Comparison of ENCODE assay signal across 25 cellular contexts in genomic region chr2:225590932-225591331, GRCh38.
"Had no signal": no experiment of that assay in that cellular context is flagged by ENCODE, and none has a peak within 500 bp of the region (broad histone marks: within the 10 kb centered on the region; RNA-seq: fewer than 3 reads in every experiment).

No MANE protein-coding gene starts in this region.

- FAIRE-seq: endothelial cell of umbilical vein, islet of Langerhans had no signal

- H3K27ac ChIP-seq: dorsolateral prefrontal cortex, gastrocnemius medialis, heart left ventricle, hepatocyte, left lung, ovary, psoas muscle, skin epidermis, spleen, thyroid gland had no signal

- ATAC-seq: gastrocnemius medialis; heart left ventricle; left cardiac atrium; left lung; naive thymus-derived CD4-positive, alpha-beta T cell; psoas muscle; right cardiac atrium; stimulated activated naive CD8-positive, alpha-beta T cell treated with anti-CD3 and anti-CD28 coated beads, Interleukin-15, amount 100 ng/mL, for 72 hours had no signal

- H3K4me1 Mint-ChIP-seq: naive thymus-derived CD4-positive, alpha-beta T cell; nephron progenitor cell; stimulated activated naive CD8-positive, alpha-beta T cell treated with anti-CD3 and anti-CD28 coated beads, Interleukin-15, amount 100 ng/mL, for 72 hours had no signal

- H3K27me3 ChIP-seq: dorsolateral prefrontal cortex, gastrocnemius medialis, heart left ventricle, hepatocyte, left lung, ovary, spleen, thyroid gland had no signal

- DNase-seq: caudate nucleus; cerebellar nuclear complex; effector CD4-positive, alpha-beta T cell; gastrocnemius medialis; heart left ventricle; left cardiac atrium; left lung; mesenchymal stem cell; midbrain; naive thymus-derived CD4-positive, alpha-beta T cell; nephron progenitor cell; occipital lobe; ovary; psoas muscle; right cardiac atrium; spleen; stimulated activated naive CD4-positive, alpha-beta T cell; stimulated activated naive CD8-positive, alpha-beta T cell treated with anti-CD3 and anti-CD28 coated beads, Interleukin-15, amount 100 ng/mL, for 72 hours; thyroid gland; trophoblast cell had no signal

- H3K36me3 ChIP-seq: gastrocnemius medialis, heart left ventricle, left lung, ovary, spleen, thyroid gland had no signal

- H3K4me3 ChIP-seq: dorsolateral prefrontal cortex, gastrocnemius medialis, heart left ventricle, hepatocyte, left lung, ovary, psoas muscle, skin epidermis, spleen, thyroid gland had no signal

- H3K9me3 ChIP-seq: gastrocnemius medialis, heart left ventricle, left lung, ovary, psoas muscle, spleen, thyroid gland had no signal

- H3K4me3 Mint-ChIP-seq: naive thymus-derived CD4-positive, alpha-beta T cell; nephron progenitor cell; stimulated activated naive CD8-positive, alpha-beta T cell treated with anti-CD3 and anti-CD28 coated beads, Interleukin-15, amount 100 ng/mL, for 72 hours had no signal

- H3K79me2 ChIP-seq: hepatocyte had no signal

- H3K27ac Mint-ChIP-seq: naive thymus-derived CD4-positive, alpha-beta T cell; nephron progenitor cell; stimulated activated naive CD8-positive, alpha-beta T cell treated with anti-CD3 and anti-CD28 coated beads, Interleukin-15, amount 100 ng/mL, for 72 hours had no signal

- H3K36me3 Mint-ChIP-seq: naive thymus-derived CD4-positive, alpha-beta T cell had no signal

- H3K9me3 Mint-ChIP-seq: nephron progenitor cell; stimulated activated naive CD8-positive, alpha-beta T cell treated with anti-CD3 and anti-CD28 coated beads, Interleukin-15, amount 100 ng/mL, for 72 hours had no signal

- H3K4me1 ChIP-seq: gastrocnemius medialis, heart left ventricle, left lung, psoas muscle, spleen, thyroid gland had no signal

- H3K4me2 ChIP-seq: hepatocyte had no signal
